24 cellular contexts compared by ENCODE assay signal in the genomic region with DNA sequence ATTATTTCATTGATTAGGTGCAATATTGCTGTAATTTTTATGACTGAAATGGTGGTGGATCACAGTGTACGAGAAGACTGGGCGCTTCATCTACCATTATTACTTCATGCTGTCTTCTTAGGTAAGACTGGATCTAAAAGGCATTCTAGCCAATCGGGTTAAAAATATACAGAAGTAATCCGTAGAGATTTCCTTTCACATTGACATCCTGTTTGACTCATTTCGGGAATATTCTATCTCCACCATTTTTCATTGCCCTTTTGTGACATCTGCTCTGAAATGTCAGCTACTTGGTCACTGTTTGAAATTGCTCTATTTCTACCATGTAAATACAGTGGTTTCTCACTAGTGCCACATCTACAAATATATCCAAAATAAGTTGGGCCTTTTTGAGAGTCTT.
DNase-seq lines count a peak whose midpoint lies in the region; ATAC-seq, FAIRE-seq and TF ChIP-seq lines count a peak whose summit lies in the region.
"Had no signal": no experiment of that assay in that cellular context is flagged by ENCODE, and none has a peak within 500 bp of the region (broad histone marks: within the 10 kb centered on the region; RNA-seq: fewer than 3 reads in every experiment).

No MANE protein-coding gene starts in this region.

- no peaks in the 10 kb centered on the region for H3K9me3 Mint-ChIP-seq in activated T-helper 17 cell treated with anti-CD3 and anti-CD28 coated beads, Interleukin-2, amount 50 U/mL, for 72 hours
- H3K9me3 Mint-ChIP-seq in osteocyte (ENCODE audit: unreplicated experiment): no peaks in the 10 kb centered on the region
- H3K9me3 Mint-ChIP-seq: activated CD4-positive, alpha-beta T cell treated with anti-CD3 and anti-CD28 coated beads, Interleukin-2, amount 10 ng/mL, durations not matched to agents 7 days and 5 days; brain; CD4-positive, alpha-beta memory T cell; stimulated activated effector memory CD8-positive, alpha-beta T cell treated with anti-CD3 and anti-CD28 coated beads, Interleukin-12 subunit alpha, Interleukin-12 subunit beta, amount 100 ng/mL, for 72 hours had no signal

- H3K27ac Mint-ChIP-seq in activated T-helper 17 cell treated with anti-CD3 and anti-CD28 coated beads, Interleukin-2, amount 50 U/mL, for 72 hours: peak overlapping the region; percentile 23
- H3K27ac Mint-ChIP-seq in osteocyte (ENCODE audit: unreplicated experiment): peak overlapping the region; percentile 20
- H3K27ac Mint-ChIP-seq: activated CD4-positive, alpha-beta T cell treated with anti-CD3 and anti-CD28 coated beads, Interleukin-2, amount 10 ng/mL, durations not matched to agents 7 days and 5 days; B cell; CD4-positive, alpha-beta memory T cell; stimulated activated effector memory CD8-positive, alpha-beta T cell treated with anti-CD3 and anti-CD28 coated beads, Interleukin-12 subunit alpha, Interleukin-12 subunit beta, amount 100 ng/mL, for 72 hours had no signal

- H3K4me3 Mint-ChIP-seq in activated T-helper 17 cell treated with anti-CD3 and anti-CD28 coated beads, Interleukin-2, amount 50 U/mL, for 72 hours: no peak overlapping the region
- no peak overlapping the region for H3K4me3 Mint-ChIP-seq in osteocyte (ENCODE audit: unreplicated experiment)
- H3K4me3 Mint-ChIP-seq: activated CD4-positive, alpha-beta T cell treated with anti-CD3 and anti-CD28 coated beads, Interleukin-2, amount 10 ng/mL, durations not matched to agents 7 days and 5 days; B cell; brain; CD4-positive, alpha-beta memory T cell; stimulated activated effector memory CD8-positive, alpha-beta T cell treated with anti-CD3 and anti-CD28 coated beads, Interleukin-12 subunit alpha, Interleukin-12 subunit beta, amount 100 ng/mL, for 72 hours had no signal

- peak; percentile 18 for DNase-seq in EL
- DNase-seq in fibroblast of villous mesenchyme (ENCODE audit: low read depth): peak; percentile 63
- DNase-seq in osteocyte (ENCODE audit: extremely low spot score, unreplicated experiment): no peak
- DNase-seq in H54 (ENCODE audit: insufficient read length, low spot score): no peak
- no peak for DNase-seq in SHP77 (lab: John Stamatoyannopoulos, UW)
- no peak for DNase-seq in SIG-M5 treated with dmso at 0.1 percent for 504 hours (lab: John Stamatoyannopoulos, UW; ENCODE audit: unreplicated experiment)
- DNase-seq: activated CD4-positive, alpha-beta T cell treated with anti-CD3 and anti-CD28 coated beads, Interleukin-2, amount 10 ng/mL, durations not matched to agents 7 days and 5 days; activated naive CD4-positive, alpha-beta T cell; CD4-positive, alpha-beta memory T cell; DMS 273 treated with DMSO at 0.1 percent for 48 hours; effector CD8-positive, alpha-beta T cell; left ventricle myocardium inferior; NCI-H82; Peyer's patch; SIG-M5; T1000 had no signal

- no peak overlapping the region for H3K4me3 ChIP-seq in fibroblast of villous mesenchyme (ENCODE audit: low read depth, low read length)
- H3K4me3 ChIP-seq: GM12878, left ventricle myocardium inferior, Peyer's patch had no signal

- no peaks in the 10 kb centered on the region for H3K4me1 Mint-ChIP-seq in activated T-helper 17 cell treated with anti-CD3 and anti-CD28 coated beads, Interleukin-2, amount 50 U/mL, for 72 hours
- H3K4me1 Mint-ChIP-seq in osteocyte (ENCODE audit: unreplicated experiment): peaks cover 18% of the 10 kb centered on the region
- H3K4me1 Mint-ChIP-seq: activated CD4-positive, alpha-beta T cell treated with anti-CD3 and anti-CD28 coated beads, Interleukin-2, amount 10 ng/mL, durations not matched to agents 7 days and 5 days; B cell; CD4-positive, alpha-beta memory T cell; stimulated activated effector memory CD8-positive, alpha-beta T cell treated with anti-CD3 and anti-CD28 coated beads, Interleukin-12 subunit alpha, Interleukin-12 subunit beta, amount 100 ng/mL, for 72 hours had no signal

- no peaks in the 10 kb centered on the region for H3K27me3 Mint-ChIP-seq in activated T-helper 17 cell treated with anti-CD3 and anti-CD28 coated beads, Interleukin-2, amount 50 U/mL, for 72 hours
- no peaks in the 10 kb centered on the region for H3K27me3 Mint-ChIP-seq in osteocyte (ENCODE audit: unreplicated experiment)
- H3K27me3 Mint-ChIP-seq: activated CD4-positive, alpha-beta T cell treated with anti-CD3 and anti-CD28 coated beads, Interleukin-2, amount 10 ng/mL, durations not matched to agents 7 days and 5 days; B cell; brain; CD4-positive, alpha-beta memory T cell had no signal

- ATAC-seq in activated T-helper 17 cell treated with anti-CD3 and anti-CD28 coated beads, Interleukin-2, amount 50 U/mL, for 72 hours (replicated peaks): no peak
- no peak for ATAC-seq in GM18502 (IDR thresholded peaks at IDR 0.05; ENCODE audit: poor library complexity, unreplicated experiment)
- ATAC-seq: GM12878; stimulated activated effector memory CD8-positive, alpha-beta T cell treated with anti-CD3 and anti-CD28 coated beads, Interleukin-12 subunit alpha, Interleukin-12 subunit beta, amount 100 ng/mL, for 72 hours had no signal

- no peak for TF ChIP-seq POLR2A in H54 (IDR thresholded peaks at IDR 0.05; ENCODE audit: low read depth, low read length)

- H3K36me3 Mint-ChIP-seq in activated T-helper 17 cell treated with anti-CD3 and anti-CD28 coated beads, Interleukin-2, amount 50 U/mL, for 72 hours (ENCODE audit: low read depth): peaks cover 61% of the 10 kb centered on the region
- H3K36me3 Mint-ChIP-seq in osteocyte (ENCODE audit: unreplicated experiment): no peaks in the 10 kb centered on the region
- H3K36me3 Mint-ChIP-seq: stimulated activated effector memory CD8-positive, alpha-beta T cell treated with anti-CD3 and anti-CD28 coated beads, Interleukin-12 subunit alpha, Interleukin-12 subunit beta, amount 100 ng/mL, for 72 hours had no signal

- no peak for FAIRE-seq in H54 (lab: Jason Lieb, UNC)
- FAIRE-seq: GM12878, H1, keratinocyte had no signal

- TF ChIP-seq CTCF in fibroblast of villous mesenchyme (IDR thresholded peaks at IDR 0.05; ENCODE audit: insufficient read depth, low read depth, low read length) (no peak), osteocyte (IDR thresholded peaks at IDR 0.05) (no peak)

Comparison
In these comparisons a context has a peak if more than half of its experiments do, and no peak if none do; other contexts are left out.
1. DNase-seq: peak in EL (single experiment) and fibroblast of villous mesenchyme (single experiment); none in osteocyte (single experiment), H54 (single experiment), SHP77 (0 of 2) and SIG-M5 treated with dmso at 0.1 percent for 504 hours (single experiment).